Comparison of ENCODE assay signal across 1 cellular context in the genomic region with DNA sequence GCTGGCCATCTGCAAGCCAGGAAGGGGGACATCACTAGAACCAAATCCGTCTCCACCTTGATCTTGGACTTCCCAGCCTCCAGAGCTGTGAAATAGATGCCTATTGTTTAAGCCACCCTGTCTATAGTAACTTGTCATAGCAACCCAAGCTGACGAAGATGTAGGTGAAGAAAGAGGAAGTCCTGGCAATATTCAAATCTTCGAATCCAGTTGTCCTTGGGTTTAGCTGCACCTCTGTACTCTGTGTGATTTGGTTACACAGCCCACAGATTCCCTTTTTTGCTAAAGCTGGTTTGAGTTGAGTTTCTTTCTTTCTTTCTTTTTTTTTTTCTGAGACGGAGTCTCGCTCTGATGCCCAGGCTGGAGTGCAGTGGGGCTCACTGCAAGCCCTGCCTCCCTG.
TF ChIP-seq lines count a peak whose summit lies in the region.

No MANE protein-coding gene starts in this region.

TF ChIP-seq in GM12878, 131 proteins besides CTCF, POLR2A, EP300 and RAD21 (continued from another document):
- TF ChIP-seq, protein P1, sequence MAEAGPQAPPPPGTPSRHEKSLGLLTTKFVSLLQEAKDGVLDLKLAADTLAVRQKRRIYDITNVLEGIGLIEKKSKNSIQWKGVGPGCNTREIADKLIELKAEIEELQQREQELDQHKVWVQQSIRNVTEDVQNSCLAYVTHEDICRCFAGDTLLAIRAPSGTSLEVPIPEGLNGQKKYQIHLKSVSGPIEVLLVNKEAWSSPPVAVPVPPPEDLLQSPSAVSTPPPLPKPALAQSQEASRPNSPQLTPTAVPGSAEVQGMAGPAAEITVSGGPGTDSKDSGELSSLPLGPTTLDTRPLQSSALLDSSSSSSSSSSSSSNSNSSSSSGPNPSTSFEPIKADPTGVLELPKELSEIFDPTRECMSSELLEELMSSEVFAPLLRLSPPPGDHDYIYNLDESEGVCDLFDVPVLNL (IDR thresholded peaks at IDR 0.05; ENCODE audit: low read depth, low read length) = no peak
- TF ChIP-seq HDAC6 (IDR thresholded peaks at IDR 0.05; ENCODE audit: unreplicated experiment) (no peak), RCOR1 (conservative IDR thresholded peaks at IDR 0.05; ENCODE audit: low read depth, low read length) (no peak), BRCA1 (IDR thresholded peaks at IDR 0.05; ENCODE audit: low read depth, low read length) (no peak), ZNF384 (IDR thresholded peaks at IDR 0.05; ENCODE audit: borderline replicate concordance, low read depth, low read length) (peak; percentile 41; the same call in 1 of the 2 replicates), SPI1 (IDR thresholded peaks at IDR 0.05; ENCODE audit: borderline replicate concordance, insufficient read depth, low read depth, low read length) (peak; percentile 98), IKZF1 (conservative IDR thresholded peaks at IDR 0.05) (peak; percentile 75), NRF1 (conservative IDR thresholded peaks at IDR 0.05; ENCODE audit: low read depth, low read length) (no peak), PML (IDR thresholded peaks at IDR 0.05; ENCODE audit: low read length) (no peak), MEF2B (IDR thresholded peaks at IDR 0.05; ENCODE audit: partially characterized antibody, poor library complexity, severe bottlenecking) (no peak), SIN3A (IDR thresholded peaks at IDR 0.05; ENCODE audit: low read depth, low read length) (no peak), TAF1 (IDR thresholded peaks at IDR 0.05; ENCODE audit: borderline replicate concordance, low read depth, low read length) (no peak)
- TF ChIP-seq, protein P2, sequence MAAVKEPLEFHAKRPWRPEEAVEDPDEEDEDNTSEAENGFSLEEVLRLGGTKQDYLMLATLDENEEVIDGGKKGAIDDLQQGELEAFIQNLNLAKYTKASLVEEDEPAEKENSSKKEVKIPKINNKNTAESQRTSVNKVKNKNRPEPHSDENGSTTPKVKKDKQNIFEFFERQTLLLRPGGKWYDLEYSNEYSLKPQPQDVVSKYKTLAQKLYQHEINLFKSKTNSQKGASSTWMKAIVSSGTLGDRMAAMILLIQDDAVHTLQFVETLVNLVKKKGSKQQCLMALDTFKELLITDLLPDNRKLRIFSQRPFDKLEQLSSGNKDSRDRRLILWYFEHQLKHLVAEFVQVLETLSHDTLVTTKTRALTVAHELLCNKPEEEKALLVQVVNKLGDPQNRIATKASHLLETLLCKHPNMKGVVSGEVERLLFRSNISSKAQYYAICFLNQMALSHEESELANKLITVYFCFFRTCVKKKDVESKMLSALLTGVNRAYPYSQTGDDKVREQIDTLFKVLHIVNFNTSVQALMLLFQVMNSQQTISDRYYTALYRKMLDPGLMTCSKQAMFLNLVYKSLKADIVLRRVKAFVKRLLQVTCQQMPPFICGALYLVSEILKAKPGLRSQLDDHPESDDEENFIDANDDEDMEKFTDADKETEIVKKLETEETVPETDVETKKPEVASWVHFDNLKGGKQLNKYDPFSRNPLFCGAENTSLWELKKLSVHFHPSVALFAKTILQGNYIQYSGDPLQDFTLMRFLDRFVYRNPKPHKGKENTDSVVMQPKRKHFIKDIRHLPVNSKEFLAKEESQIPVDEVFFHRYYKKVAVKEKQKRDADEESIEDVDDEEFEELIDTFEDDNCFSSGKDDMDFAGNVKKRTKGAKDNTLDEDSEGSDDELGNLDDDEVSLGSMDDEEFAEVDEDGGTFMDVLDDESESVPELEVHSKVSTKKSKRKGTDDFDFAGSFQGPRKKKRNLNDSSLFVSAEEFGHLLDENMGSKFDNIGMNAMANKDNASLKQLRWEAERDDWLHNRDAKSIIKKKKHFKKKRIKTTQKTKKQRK (IDR thresholded peaks at IDR 0.05; ENCODE audit: low read depth, low read length) = no peak
- TF ChIP-seq, protein P3, sequence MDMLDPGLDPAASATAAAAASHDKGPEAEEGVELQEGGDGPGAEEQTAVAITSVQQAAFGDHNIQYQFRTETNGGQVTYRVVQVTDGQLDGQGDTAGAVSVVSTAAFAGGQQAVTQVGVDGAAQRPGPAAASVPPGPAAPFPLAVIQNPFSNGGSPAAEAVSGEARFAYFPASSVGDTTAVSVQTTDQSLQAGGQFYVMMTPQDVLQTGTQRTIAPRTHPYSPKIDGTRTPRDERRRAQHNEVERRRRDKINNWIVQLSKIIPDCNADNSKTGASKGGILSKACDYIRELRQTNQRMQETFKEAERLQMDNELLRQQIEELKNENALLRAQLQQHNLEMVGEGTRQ (IDR thresholded peaks at IDR 0.05; ENCODE audit: borderline replicate concordance, low read depth, low read length) = no peak
